ENCODE assay signal across 13 cellular contexts in genomic region chr16:14362774-14363371, GRCh38.
DNase-seq lines count a peak whose midpoint lies in the region; ATAC-seq and TF ChIP-seq lines count a peak whose summit lies in the region.
"Had no signal": no experiment of that assay in that cellular context is flagged by ENCODE, and none has a peak within 500 bp of the region (broad histone marks: within the 10 kb centered on the region; RNA-seq: fewer than 3 reads in every experiment).

No MANE protein-coding gene starts in this region.

- TF ChIP-seq CTCF in H9 (conservative IDR thresholded peaks at IDR 0.05) (no peak), brain microvascular endothelial cell (IDR thresholded peaks at IDR 0.05; ENCODE audit: low read depth, low read length, missing control alignments) (no peak), transverse colon (IDR thresholded peaks at IDR 0.05) (no peak)

- no peak overlapping the region for H4K8ac ChIP-seq in H9 (replicated peaks; ENCODE audit: insufficient read length, low read depth, low read length)

- no peaks in the 10 kb centered on the region; a peak in 1 of 7 replicates for H3K36me3 Mint-ChIP-seq in H9 (ENCODE audit: insufficient read depth in 1 of 3, low read depth in 3 of 3)
- H3K36me3 Mint-ChIP-seq: activated naive CD4-positive, alpha-beta T cell treated with anti-CD3 and anti-CD28 coated beads, Interleukin-2, amount 50 U/mL, for 72 hours; stimulated activated memory B cell treated with anti-CD40 and anti-IgM and Interleukin-4, amounts not matched to agents 10 μg/mL and 1 μg/mL and 100 μg/mL, for 72 hours had no signal

- H3K36me3 ChIP-seq in brain microvascular endothelial cell (replicated peaks) (no peaks in the 10 kb centered on the region), muscle layer of colon (ENCODE audit: insufficient read depth, low read length) (no peaks in the 10 kb centered on the region), transverse colon (no peaks in the 10 kb centered on the region), aorta (ENCODE audit: control insufficient read depth in 1 of 2, insufficient read depth in 2 of 2, low read length in 1 of 2) (no peaks in the 10 kb centered on the region)

- H3K4me2 ChIP-seq in H9 (ENCODE audit: insufficient read depth, insufficient read length, low read length): no peak overlapping the region

- no peak overlapping the region for H4K91ac ChIP-seq in H9 (ENCODE audit: insufficient read length, low read depth, low read length)

- H3K27me3 ChIP-seq in H9 (ENCODE audit: insufficient read depth, low read length) (no peaks in the 10 kb centered on the region), brain microvascular endothelial cell (replicated peaks) (no peaks in the 10 kb centered on the region), muscle layer of colon (ENCODE audit: control insufficient read depth in 1 of 2, insufficient read depth in 2 of 2, low read length in 2 of 2) (no peaks in the 10 kb centered on the region), transverse colon (no peaks in the 10 kb centered on the region), aorta (ENCODE audit: control insufficient read depth in 1 of 2, insufficient read depth in 2 of 2, low read length in 1 of 2) (no peaks in the 10 kb centered on the region)

- H3T11ph ChIP-seq in H9 (ENCODE audit: low read length): no peak overlapping the region

- no peaks in the 10 kb centered on the region for H4K20me1 ChIP-seq in H9 (ENCODE audit: control insufficient read depth, insufficient read depth, insufficient read length)

- H2BK15ac ChIP-seq in H9 (ENCODE audit: low read depth, low read length): no peak overlapping the region

- no peak overlapping the region for H2BK12ac ChIP-seq in H9 (ENCODE audit: insufficient read length, low read depth, low read length)

- no peaks in the 10 kb centered on the region for H3K79me1 ChIP-seq in H9 (ENCODE audit: insufficient read depth, low read depth, low read length, poor library complexity, severe bottlenecking)

- no peak overlapping the region for H2BK120ac ChIP-seq in H9 (ENCODE audit: low read depth, low read length, poor library complexity, severe bottlenecking)

- H3K14ac ChIP-seq in H9 (ENCODE audit: insufficient read depth, low read length): no peak overlapping the region

- H3K23ac ChIP-seq in H9 (ENCODE audit: insufficient read length, low read depth, low read length): no peak overlapping the region

- in situ Hi-C loops in brain microvascular endothelial cell (cut with HindIII; ENCODE audit: low pct_ligation_motif_present, low sequenced_read_pairs): no loop called here
- in situ Hi-C loops in transverse colon (cut with MboI; ENCODE audit: low pct_ligation_motif_present in 1 of 4, low pct_unique_long_range_greater_than_20kb in 1 of 4, low sequenced_read_pairs in 3 of 4): no loop called here

- H3K9me3 ChIP-seq in H9 (ENCODE audit: control insufficient read depth, low read depth, low read length): no peaks in the 10 kb centered on the region
- H3K9me3 ChIP-seq in muscle layer of colon (ENCODE audit: low read length): no peaks in the 10 kb centered on the region
- H3K9me3 ChIP-seq in transverse colon: no peaks in the 10 kb centered on the region
- H3K9me3 ChIP-seq in aorta (ENCODE audit: control insufficient read depth, low read length): no peaks in the 10 kb centered on the region

- no peak overlapping the region for H3K9ac ChIP-seq in H9 (ENCODE audit: extremely low read depth, insufficient read length, low read length)
- peak overlapping the region; percentile 21 for H3K9ac ChIP-seq in muscle layer of colon (ENCODE audit: low read length)

- H2BK20ac ChIP-seq in H9 (ENCODE audit: low read depth, low read length, poor library complexity, severe bottlenecking): no peak overlapping the region

- DNase-seq in H9: no peak
- DNase-seq in brain microvascular endothelial cell: peak; percentile 21
- DNase-seq in transverse colon: no peak
- no peak for DNase-seq in T-helper 1 cell
- no peak for DNase-seq in aorta
- no peak for DNase-seq in Right ventricle myocardium superior
- DNase-seq: cortex of kidney, glutamatergic neuron had no signal

- ATAC-seq in HG03520 (IDR thresholded peaks at IDR 0.05; ENCODE audit: unreplicated experiment): no peak
- ATAC-seq in aorta (ENCODE audit: low FRiP score): no peak
- no peak for ATAC-seq in Right ventricle myocardium superior (ENCODE audit: poor library complexity)
- ATAC-seq: activated naive CD4-positive, alpha-beta T cell treated with anti-CD3 and anti-CD28 coated beads, Interleukin-2, amount 50 U/mL, for 72 hours; Panc1; stimulated activated memory B cell treated with anti-CD40 and anti-IgM and Interleukin-4, amounts not matched to agents 10 μg/mL and 1 μg/mL and 100 μg/mL, for 72 hours had no signal

- peak overlapping the region in 2 of 3 experiments; percentile 2 to 14; a peak in 2 of 7 replicates for H3K27ac Mint-ChIP-seq in H9
- H3K27ac Mint-ChIP-seq: activated naive CD4-positive, alpha-beta T cell treated with anti-CD3 and anti-CD28 coated beads, Interleukin-2, amount 50 U/mL, for 72 hours; stimulated activated memory B cell treated with anti-CD40 and anti-IgM and Interleukin-4, amounts not matched to agents 10 μg/mL and 1 μg/mL and 100 μg/mL, for 72 hours had no signal

- WGBS in H9 (ENCODE audit: extremely low coverage, insufficient read length, low lambda C conversion rate): no CpG with 5 or more reads among the region's 20 CpGs
- WGBS in transverse colon (ENCODE audit: low coverage in 1 of 2), 2 donors: 69 to 94% methylated on average over 10 to 20 of the region's 20 CpGs
- 56 to 64% methylated on average over 20 of the region's 20 CpGs for WGBS in aorta, 2 donors

- H2AFZ ChIP-seq in H9 (ENCODE audit: low read length): no peak overlapping the region

- H3K4ac ChIP-seq in H9 (ENCODE audit: low read depth, low read length): no peak overlapping the region

- H2BK5ac ChIP-seq in H9 (ENCODE audit: insufficient read length, low read length): no peak overlapping the region

- H3K27ac ChIP-seq in H9 (ENCODE audit: insufficient read length, low read depth, low read length): no peak overlapping the region
- H3K27ac ChIP-seq in brain microvascular endothelial cell: no peak overlapping the region
- H3K27ac ChIP-seq in muscle layer of colon (ENCODE audit: low read depth, low read length): peak overlapping the region; percentile 1
- peak overlapping the region; percentile 51 to 78 (median 64) for H3K27ac ChIP-seq in transverse colon
- no peak overlapping the region for H3K27ac ChIP-seq in aorta (ENCODE audit: low read depth in 1 of 2, low read length in 2 of 2)

- H4K5ac ChIP-seq in H9 (ENCODE audit: insufficient read length, low read depth, low read length): no peak overlapping the region

- H3K4me1 ChIP-seq in H9 (ENCODE audit: insufficient read depth, low read length) (no peaks in the 10 kb centered on the region), muscle layer of colon (ENCODE audit: insufficient read depth, low read length) (peaks cover 10% of the 10 kb centered on the region), transverse colon (no peaks in the 10 kb centered on the region), aorta (ENCODE audit: control insufficient read depth in 1 of 2, insufficient read depth in 2 of 2, low read length in 2 of 2) (no peaks in the 10 kb centered on the region)

- no peak overlapping the region for H3K4me3 Mint-ChIP-seq in H9
- H3K4me3 Mint-ChIP-seq: stimulated activated memory B cell treated with anti-CD40 and anti-IgM and Interleukin-4, amounts not matched to agents 10 μg/mL and 1 μg/mL and 100 μg/mL, for 72 hours had no signal

- H3K9me3 Mint-ChIP-seq in H9: no peaks in the 10 kb centered on the region
- H3K9me3 Mint-ChIP-seq: activated naive CD4-positive, alpha-beta T cell treated with anti-CD3 and anti-CD28 coated beads, Interleukin-2, amount 50 U/mL, for 72 hours; stimulated activated memory B cell treated with anti-CD40 and anti-IgM and Interleukin-4, amounts not matched to agents 10 μg/mL and 1 μg/mL and 100 μg/mL, for 72 hours had no signal

- H3K27me3 Mint-ChIP-seq in H9 (ENCODE audit: low read depth): peaks cover 4% of the 10 kb centered on the region

- no peak overlapping the region for H3K56ac ChIP-seq in H9 (ENCODE audit: insufficient read length, low read depth, low read length)

- no peaks in the 10 kb centered on the region for H3K79me2 ChIP-seq in H9 (ENCODE audit: insufficient read depth, low read length)

- H3K4me3 ChIP-seq in brain microvascular endothelial cell (ENCODE audit: low read depth, low read length) (no peak overlapping the region), muscle layer of colon (ENCODE audit: low read depth in 1 of 2, low read length in 2 of 2) (peak overlapping the region; percentile 12 to 46), transverse colon (peak overlapping the region in 2 of 4 donors; percentile 8 to 23), aorta (ENCODE audit: low read length in 2 of 2) (no peak overlapping the region)

- TF ChIP-seq EP300 in transverse colon (IDR thresholded peaks at IDR 0.05; ENCODE audit: low read depth): no peak

- intact Hi-C loops in transverse colon (cut with DNase I; ENCODE audit: low total_unique reads) (no loop called here), aorta (cut with DNase I) (no loop called here), Right ventricle myocardium superior (cut with DNase I) (no loop called here)

- TF ChIP-seq POLR2A in transverse colon (IDR thresholded peaks at IDR 0.05): no peak

- no peak overlapping the region for H3K18ac ChIP-seq in H9 (ENCODE audit: insufficient read length, low read depth, low read length)

- H3K23me2 ChIP-seq in H9 (ENCODE audit: insufficient read length, low read depth, low read length, poor library complexity, severe bottlenecking): no peaks in the 10 kb centered on the region

- H3K4me1 Mint-ChIP-seq in H9: peaks cover 6 to 14% of the 10 kb centered on the region in 2 experiments; a peak in 3 of 4 replicates

- no peak overlapping the region for H2AK5ac ChIP-seq in H9 (ENCODE audit: insufficient read length, low read length)

Comparison
In these comparisons a context has a peak if more than half of its experiments do, and no peak if none do; other contexts are left out.
1. H3K27ac ChIP-seq: peak in muscle layer of colon (single experiment) and transverse colon (4 of 4); none in H9 (single experiment), brain microvascular endothelial cell (single experiment) and aorta (0 of 2).
2. H3K4me3 ChIP-seq: peak in muscle layer of colon (2 of 2); none in brain microvascular endothelial cell (single experiment) and aorta (0 of 2).